17 cellular contexts compared by ENCODE assay signal in genomic region chr3:64888840-64889239, GRCh38.
DNase-seq lines count a peak whose midpoint lies in the region; ATAC-seq, FAIRE-seq and TF ChIP-seq lines count a peak whose summit lies in the region.
"Had no signal": no experiment of that assay in that cellular context is flagged by ENCODE, and none has a peak within 500 bp of the region (broad histone marks: within the 10 kb centered on the region; RNA-seq: fewer than 3 reads in every experiment).

No MANE protein-coding gene starts in this region.

- H3K9ac ChIP-seq in endothelial cell of umbilical vein (replicated peaks; ENCODE audit: extremely low read depth, insufficient read depth, low read length) = no peak overlapping the region
- H3K9ac ChIP-seq: BLaER1 had no signal

- H3K4me3 ChIP-seq in heart right ventricle = no peak overlapping the region
- H3K4me3 ChIP-seq in endothelial cell of umbilical vein (replicated peaks in 1 of 3; ENCODE audit: insufficient read depth in 1 of 3, low read depth in 1 of 3, low read length in 3 of 3) = no peak overlapping the region
- H3K4me3 ChIP-seq in tibial nerve = no peak overlapping the region
- H3K4me3 ChIP-seq: BLaER1, HAP-1 had no signal

- no peaks in the 10 kb centered on the region for H4K20me1 ChIP-seq in endothelial cell of umbilical vein (replicated peaks; ENCODE audit: control insufficient read depth, extremely low read depth, insufficient read depth, low read length)
- H4K20me1 ChIP-seq: BLaER1 had no signal

- BruUV-seq in endothelial cell of umbilical vein (replicated peaks; lab: Mats Ljungman, UMichigan) (no TSS peak), Calu3 (replicated peaks; lab: Mats Ljungman, UMichigan) (no TSS peak)

- FAIRE-seq in endothelial cell of umbilical vein (lab: Jason Lieb, UNC) = peak; percentile 18

- H3K27me3 Mint-ChIP-seq in nephron (ENCODE audit: low read depth) (no peaks in the 10 kb centered on the region), Calu3 (ENCODE audit: unreplicated experiment) (no peaks in the 10 kb centered on the region)
- H3K27me3 Mint-ChIP-seq: IgD-negative memory B cell had no signal

- H3K27ac Mint-ChIP-seq in nephron (peak overlapping the region; percentile 50 to 88 (median 56)), Calu3 (ENCODE audit: unreplicated experiment) (no peak overlapping the region)
- H3K27ac Mint-ChIP-seq: IgD-negative memory B cell had no signal

- peaks cover 0 to 57% (median 28%) of the 10 kb centered on the region in 9 donors for H3K4me1 ChIP-seq in heart right ventricle
- peaks cover 22% of the 10 kb centered on the region for H3K4me1 ChIP-seq in endothelial cell of umbilical vein (ENCODE audit: control insufficient read depth, extremely low read depth, insufficient read depth, low read length)
- peaks cover 0 to 45% (median 13%) of the 10 kb centered on the region in 4 donors for H3K4me1 ChIP-seq in tibial nerve
- H3K4me1 ChIP-seq: HAP-1 had no signal

- peaks cover 3% of the 10 kb centered on the region for H3K9me3 Mint-ChIP-seq in nephron
- H3K9me3 Mint-ChIP-seq in Calu3 (ENCODE audit: low read depth, unreplicated experiment) = no peaks in the 10 kb centered on the region

- H3K9me3 ChIP-seq in heart right ventricle (peaks cover 0 to 7% (median 0%) of the 10 kb centered on the region in 11 donors), endothelial cell of umbilical vein (replicated peaks; ENCODE audit: control insufficient read depth, insufficient read depth, low read length) (no peaks in the 10 kb centered on the region), tibial nerve (no peaks in the 10 kb centered on the region)
- H3K9me3 ChIP-seq: HAP-1 had no signal

- dilution Hi-C loops in endothelial cell of umbilical vein (cut with MboI; ENCODE audit: extremely low pct_ligation_motif_present, low sequenced_read_pairs) = no loop called here

- no peak for TF ChIP-seq POLR2A in endothelial cell of umbilical vein (IDR thresholded peaks at IDR 0.05; ENCODE audit: low read depth, low read length)
- TF ChIP-seq POLR2A in tibial nerve (IDR thresholded peaks at IDR 0.05) = no peak

- no peaks in the 10 kb centered on the region for H3K79me2 ChIP-seq in endothelial cell of umbilical vein (ENCODE audit: control insufficient read depth, insufficient read depth, low read length)

- H2AFZ ChIP-seq in endothelial cell of umbilical vein (ENCODE audit: low read depth, low read length) = peak overlapping the region; percentile 91

- ATAC-seq in heart right ventricle = peak in 1 of 8 donors; percentile 53
- no peak for ATAC-seq in Right ventricle myocardium inferior
- ATAC-seq in GM21825 (IDR thresholded peaks at IDR 0.05; ENCODE audit: unreplicated experiment) = no peak
- ATAC-seq: Panc1 had no signal

- no peaks in the 10 kb centered on the region for H3K36me3 ChIP-seq in heart right ventricle
- H3K36me3 ChIP-seq in endothelial cell of umbilical vein (ENCODE audit: control insufficient read depth in 2 of 2, extremely low read depth in 1 of 2, insufficient read depth in 2 of 2, low read length in 2 of 2) = no peaks in the 10 kb centered on the region
- no peaks in the 10 kb centered on the region for H3K36me3 ChIP-seq in tibial nerve
- H3K36me3 ChIP-seq: BLaER1, HAP-1 had no signal

- H3K36me3 Mint-ChIP-seq in nephron (ENCODE audit: low read depth) = peaks cover 5% of the 10 kb centered on the region
- H3K36me3 Mint-ChIP-seq in Calu3 (ENCODE audit: insufficient read depth, unreplicated experiment) = no peaks in the 10 kb centered on the region
- H3K36me3 Mint-ChIP-seq: IgD-negative memory B cell had no signal

- intact Hi-C loops in heart right ventricle (cut with DNase I) = no loop called here
- intact Hi-C loops in Right ventricle myocardium inferior (cut with DNase I) = no loop called here
- intact Hi-C loops in endothelial cell of umbilical vein (cut with micrococcal nuclease) = no loop called here
- intact Hi-C loops in Calu3 (cut with micrococcal nuclease; ENCODE audit: unreplicated experiment) = no loop called here

- TF ChIP-seq CTCF in heart right ventricle (IDR thresholded peaks at IDR 0.05) (no peak), endothelial cell of umbilical vein (IDR thresholded peaks at IDR 0.05; ENCODE audit: extremely low read depth in 1 of 2, insufficient read depth in 1 of 2, low read depth in 1 of 2, low read length in 2 of 2) (no peak), nephron (IDR thresholded peaks at IDR 0.05; ENCODE audit: unreplicated experiment in 3 of 3) (no peak), tibial nerve (IDR thresholded peaks at IDR 0.05) (no peak), Calu3 (IDR thresholded peaks at IDR 0.05; ENCODE audit: unreplicated experiment) (no peak)

- H3K9me1 ChIP-seq in endothelial cell of umbilical vein (replicated peaks; ENCODE audit: control insufficient read depth, extremely low read depth, insufficient read depth, low read length) = no peaks in the 10 kb centered on the region

- 78 to 82% methylated on average over 2 of the region's 2 CpGs for WGBS in heart right ventricle, 2 donors
- 59 to 62% methylated on average over 2 of the region's 2 CpGs for whole genome bisulfite sequencing in tibial nerve, 2 donors

- no peaks in the 10 kb centered on the region for H3K27me3 ChIP-seq in heart right ventricle
- no peaks in the 10 kb centered on the region for H3K27me3 ChIP-seq in endothelial cell of umbilical vein (ENCODE audit: control insufficient read depth in 2 of 2, insufficient read depth in 2 of 2, low read length in 2 of 2)
- no peaks in the 10 kb centered on the region for H3K27me3 ChIP-seq in tibial nerve
- H3K27me3 ChIP-seq: BLaER1 had no signal

- peak overlapping the region in 8 of 10 donors; percentile 39 to 77 (median 66) for H3K27ac ChIP-seq in heart right ventricle
- no peak overlapping the region for H3K27ac ChIP-seq in endothelial cell of umbilical vein (ENCODE audit: insufficient read depth, low read depth, low read length)
- peak overlapping the region in 3 of 4 donors; percentile 15 to 61 (median 31) for H3K27ac ChIP-seq in tibial nerve
- H3K27ac ChIP-seq: BLaER1 had no signal

- DNase-seq in heart right ventricle (no peak), Right ventricle myocardium inferior (ENCODE audit: missing footprints) (no peak), endothelial cell of umbilical vein (ENCODE audit: low read depth, low spot score) (peak; percentile 68), tibial nerve (ENCODE audit: low spot score in 2 of 2) (no peak), Calu3 (no peak)
- DNase-seq in activated effector memory CD4-positive, alpha-beta T cell treated with Interleukin-2 at 50 U/mL for 16 hours = no peak
- DNase-seq: 8988T, DMS 273 treated with DMSO at 0.1 percent for 48 hours, NCI-H1417, NCI-H1930, NCI-H2171 had no signal

- H3K4me3 Mint-ChIP-seq in nephron (no peak overlapping the region), Calu3 (ENCODE audit: low read depth, unreplicated experiment) (no peak overlapping the region)
- H3K4me3 Mint-ChIP-seq: IgD-negative memory B cell had no signal

- peak overlapping the region; percentile 10 for H3K4me2 ChIP-seq in endothelial cell of umbilical vein (ENCODE audit: insufficient read depth, low read length)

- CTCF ChIA-PET in endothelial cell of umbilical vein (lab: Charles Lee) = no interaction called here
- CTCF ChIA-PET in Calu3 (lab: Charles Lee) = interaction anchor here (0.9 kb wide), 1 partner anchor 19 kb away, joined by 3 read pairs; no protein-coding TSS in a partner anchor

- no peak for TF ChIP-seq EP300 in tibial nerve (IDR thresholded peaks at IDR 0.05)

- POLR2A ChIA-PET in endothelial cell of umbilical vein (lab: Charles Lee) = interaction anchor here (0.6 kb wide), 1 partner anchor 13 kb away, joined by 3 read pairs; no protein-coding TSS in a partner anchor

- peaks cover 55% of the 10 kb centered on the region for H3K4me1 Mint-ChIP-seq in nephron
- H3K4me1 Mint-ChIP-seq in Calu3 (ENCODE audit: low read depth, unreplicated experiment) = peaks cover 9% of the 10 kb centered on the region
- H3K4me1 Mint-ChIP-seq: IgD-negative memory B cell had no signal

TF ChIP-seq in endothelial cell of umbilical vein, 7 proteins besides CTCF, POLR2A, EP300 and RAD21:
- TF ChIP-seq MYC (IDR thresholded peaks at IDR 0.05; ENCODE audit: low read depth, low read length) (no peak), EZH2 (IDR thresholded peaks at IDR 0.05; ENCODE audit: borderline replicate concordance, low read depth, low read length, severe bottlenecking) (no peak), POLR2AphosphoS5 (IDR thresholded peaks at IDR 0.05; ENCODE audit: insufficient read depth, low read depth, low read length) (no peak), GATA2 (IDR thresholded peaks at IDR 0.05; ENCODE audit: insufficient read depth, insufficient read length, low read depth, low read length) (no peak), MAX (IDR thresholded peaks at IDR 0.05; ENCODE audit: insufficient read depth, insufficient read length) (no peak), FOS (IDR thresholded peaks at IDR 0.05; ENCODE audit: borderline replicate concordance, insufficient read depth, low read length) (no peak)
